1 cellular context compared by ENCODE assay signal in the genomic region with DNA sequence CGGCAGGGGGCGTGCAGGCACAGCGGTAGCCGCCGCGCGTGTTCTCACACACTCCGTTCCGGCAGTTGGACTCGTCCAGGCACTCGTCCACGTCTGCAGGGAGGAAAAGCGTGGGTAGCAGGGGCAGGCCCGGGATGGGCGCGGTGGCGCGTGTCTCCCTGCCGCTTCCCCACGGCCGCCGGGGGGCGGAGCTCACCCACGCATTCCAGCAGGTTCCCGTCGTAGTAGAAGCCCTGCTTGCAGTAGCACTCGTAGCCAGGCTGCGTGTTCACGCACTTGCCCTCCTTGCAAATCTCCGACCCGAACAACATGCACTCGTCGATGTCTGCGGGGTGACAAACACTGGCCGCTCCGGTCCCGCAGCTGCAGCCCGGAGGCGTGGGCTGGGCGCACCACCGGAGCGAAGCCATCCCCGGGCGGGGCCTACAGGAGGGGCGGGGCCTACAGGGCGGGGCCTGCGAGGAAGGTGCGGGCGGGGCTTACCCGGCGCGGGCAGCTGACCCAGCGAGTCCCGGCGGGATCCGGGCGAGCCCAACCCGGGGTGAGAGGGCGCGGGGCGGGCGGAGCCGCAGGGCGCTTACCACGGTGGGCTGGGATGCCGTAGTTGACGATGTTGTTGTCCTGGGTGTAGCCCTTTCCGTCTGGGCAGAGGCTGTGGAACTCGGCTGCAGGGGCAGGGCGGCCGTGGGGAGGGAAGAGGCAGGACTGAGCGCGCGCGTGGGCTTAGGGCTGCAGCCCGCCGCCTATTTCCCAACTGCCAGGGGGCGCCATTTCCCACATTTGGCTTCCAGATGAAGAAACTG.
TF ChIP-seq lines count a peak whose summit lies in the region.

No MANE protein-coding gene starts in this region.

TF ChIP-seq in H1, 55 proteins besides CTCF, POLR2A, EP300 and RAD21:
- TF ChIP-seq CREB1 (IDR thresholded peaks at IDR 0.05) (no peak; the same call in 1 of the 2 replicates), KDM1A (IDR thresholded peaks at IDR 0.05; ENCODE audit: borderline replicate concordance, low read length) (no peak; the same call in 1 of the 2 replicates), SIX5 (IDR thresholded peaks at IDR 0.05; ENCODE audit: low read depth, low read length) (no peak), RFX5 (IDR thresholded peaks at IDR 0.05; ENCODE audit: borderline replicate concordance, low read depth, low read length) (no peak), SRF (IDR thresholded peaks at IDR 0.05; ENCODE audit: low read depth, low read length) (no peak), ZNF274 (IDR thresholded peaks at IDR 0.05; ENCODE audit: borderline replicate concordance, extremely low read depth, low read length) (no peak), GTF2F1 (IDR thresholded peaks at IDR 0.05; ENCODE audit: borderline replicate concordance, low read depth, low read length) (peak; percentile 71; the same call in 1 of the 2 replicates), CHD2 (IDR thresholded peaks at IDR 0.05; ENCODE audit: low read length) (no peak), CHD1 (IDR thresholded peaks at IDR 0.05; ENCODE audit: low read depth, low read length) (no peak), TCF12 (IDR thresholded peaks at IDR 0.05; ENCODE audit: low read depth, low read length) (no peak), BRCA1 (IDR thresholded peaks at IDR 0.05; ENCODE audit: low read depth, low read length) (no peak), KDM5A (IDR thresholded peaks at IDR 0.05; ENCODE audit: low read length) (0 out of 2 replicates have a peak, but pooled peaks have one; percentile 38), POU5F1 (IDR thresholded peaks at IDR 0.05; ENCODE audit: low read depth, low read length) (no peak), JUN (IDR thresholded peaks at IDR 0.05; ENCODE audit: low read depth, low read length) (no peak), ATF2 (IDR thresholded peaks at IDR 0.05; ENCODE audit: low read length) (no peak), MAFK (IDR thresholded peaks at IDR 0.05; ENCODE audit: low read depth, low read length) (no peak), SIRT6 (IDR thresholded peaks at IDR 0.05; ENCODE audit: low read length) (no peak), HDAC2 (IDR thresholded peaks at IDR 0.05; ENCODE audit: borderline replicate concordance in 1 of 2, low read depth in 2 of 2, low read length in 2 of 2) (peak in 1 of 2 experiments; percentile 75; a peak in 1 of 4 replicates), NRF1 (IDR thresholded peaks at IDR 0.05; ENCODE audit: low read depth, low read length) (no peak), SUZ12 (IDR thresholded peaks at IDR 0.05; ENCODE audit: low read length) (no peak; the same call in 1 of the 2 replicates), BACH1 (IDR thresholded peaks at IDR 0.05; ENCODE audit: low read length) (peak; percentile 89), YY1 (IDR thresholded peaks at IDR 0.05; ENCODE audit: low read depth, low read length) (no peak), BCL11A (IDR thresholded peaks at IDR 0.05; ENCODE audit: low read depth in 2 of 2, low read length in 2 of 2) (no peak), HDAC6 (IDR thresholded peaks at IDR 0.05; ENCODE audit: low read depth, low read length) (no peak), SP1 (IDR thresholded peaks at IDR 0.05; ENCODE audit: low read depth, low read length) (no peak), TEAD4 (IDR thresholded peaks at IDR 0.05; ENCODE audit: low read depth, low read length) (peak; percentile 75), PHF8 (conservative IDR thresholded peaks at IDR 0.05; ENCODE audit: low read depth, low read length) (peak; percentile 73), TBP (IDR thresholded peaks at IDR 0.05; ENCODE audit: low read depth, low read length) (0 out of 2 replicates have a peak, but pooled peaks have one; percentile 33), FOSL1 (IDR thresholded peaks at IDR 0.05; ENCODE audit: insufficient read depth, low read depth, low read length) (no peak), RXRA (IDR thresholded peaks at IDR 0.05; ENCODE audit: insufficient read depth, low read depth, low read length) (no peak), POLR2AphosphoS5 (IDR thresholded peaks at IDR 0.05; ENCODE audit: low read depth, low read length) (peak; percentile 68; the same call in 1 of the 2 replicates), CEBPB (IDR thresholded peaks at IDR 0.05; ENCODE audit: low read depth, low read length) (peak; percentile 68), SP4 (IDR thresholded peaks at IDR 0.05; ENCODE audit: low read length) (no peak), SAP30 (IDR thresholded peaks at IDR 0.05; ENCODE audit: insufficient read depth, insufficient replicate concordance, low read length) (no peak), EZH2 (IDR thresholded peaks at IDR 0.05; ENCODE audit: low read depth, low read length, severe bottlenecking) (no peak), GABPA (IDR thresholded peaks at IDR 0.05; ENCODE audit: borderline replicate concordance, insufficient read depth, low read length) (no peak), NANOG (IDR thresholded peaks at IDR 0.05; ENCODE audit: insufficient read depth, low read depth, low read length, poor library complexity, severe bottlenecking) (no peak), SP2 (IDR thresholded peaks at IDR 0.05; ENCODE audit: low read length) (no peak), KDM4A (IDR thresholded peaks at IDR 0.05; ENCODE audit: low read depth, low read length, severe bottlenecking) (peak; percentile 77), EGR1 (IDR thresholded peaks at IDR 0.05; ENCODE audit: borderline replicate concordance, low read depth, low read length) (no peak), CBX5 (IDR thresholded peaks at IDR 0.05; ENCODE audit: low read depth, low read length) (no peak), TAF7 (optimal IDR thresholded peaks at IDR 0.05; ENCODE audit: borderline replicate concordance, low read depth, low read length) (no peak), RBBP5 (IDR thresholded peaks at IDR 0.05; ENCODE audit: borderline replicate concordance, low read depth, low read length) (no peak), ASH2L (IDR thresholded peaks at IDR 0.05; ENCODE audit: low read length) (peak; percentile 14), JUND (IDR thresholded peaks at IDR 0.05; ENCODE audit: low read length) (no peak), CBX8 (IDR thresholded peaks at IDR 0.05; ENCODE audit: borderline replicate concordance, low read depth, low read length) (no peak), TAF1 (IDR thresholded peaks at IDR 0.05; ENCODE audit: low read depth, low read length) (no peak), SIN3A (conservative IDR thresholded peaks at IDR 0.05 in 1 of 2, IDR thresholded peaks at IDR 0.05 in 1 of 2; ENCODE audit: low read depth in 1 of 2, low read length in 2 of 2) (0 out of 4 replicates have a peak, but pooled peaks of 1 of the 2 experiments have one; percentile 51), CTBP2 (IDR thresholded peaks at IDR 0.05; ENCODE audit: borderline replicate concordance, insufficient read depth, insufficient read length, low read length) (no peak), RNF2 (IDR thresholded peaks at IDR 0.05; ENCODE audit: borderline replicate concordance, low read depth, low read length, missing control alignments, poor library complexity, severe bottlenecking) (no peak)
- TF ChIP-seq, protein P1, sequence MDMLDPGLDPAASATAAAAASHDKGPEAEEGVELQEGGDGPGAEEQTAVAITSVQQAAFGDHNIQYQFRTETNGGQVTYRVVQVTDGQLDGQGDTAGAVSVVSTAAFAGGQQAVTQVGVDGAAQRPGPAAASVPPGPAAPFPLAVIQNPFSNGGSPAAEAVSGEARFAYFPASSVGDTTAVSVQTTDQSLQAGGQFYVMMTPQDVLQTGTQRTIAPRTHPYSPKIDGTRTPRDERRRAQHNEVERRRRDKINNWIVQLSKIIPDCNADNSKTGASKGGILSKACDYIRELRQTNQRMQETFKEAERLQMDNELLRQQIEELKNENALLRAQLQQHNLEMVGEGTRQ (IDR thresholded peaks at IDR 0.05; ENCODE audit: low read length), result peak; percentile 46; the same call in 1 of the 2 replicates
- TF ChIP-seq, protein P2, sequence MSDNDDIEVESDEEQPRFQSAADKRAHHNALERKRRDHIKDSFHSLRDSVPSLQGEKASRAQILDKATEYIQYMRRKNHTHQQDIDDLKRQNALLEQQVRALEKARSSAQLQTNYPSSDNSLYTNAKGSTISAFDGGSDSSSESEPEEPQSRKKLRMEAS (IDR thresholded peaks at IDR 0.05), result peak; percentile 63
- TF ChIP-seq, protein P3, sequence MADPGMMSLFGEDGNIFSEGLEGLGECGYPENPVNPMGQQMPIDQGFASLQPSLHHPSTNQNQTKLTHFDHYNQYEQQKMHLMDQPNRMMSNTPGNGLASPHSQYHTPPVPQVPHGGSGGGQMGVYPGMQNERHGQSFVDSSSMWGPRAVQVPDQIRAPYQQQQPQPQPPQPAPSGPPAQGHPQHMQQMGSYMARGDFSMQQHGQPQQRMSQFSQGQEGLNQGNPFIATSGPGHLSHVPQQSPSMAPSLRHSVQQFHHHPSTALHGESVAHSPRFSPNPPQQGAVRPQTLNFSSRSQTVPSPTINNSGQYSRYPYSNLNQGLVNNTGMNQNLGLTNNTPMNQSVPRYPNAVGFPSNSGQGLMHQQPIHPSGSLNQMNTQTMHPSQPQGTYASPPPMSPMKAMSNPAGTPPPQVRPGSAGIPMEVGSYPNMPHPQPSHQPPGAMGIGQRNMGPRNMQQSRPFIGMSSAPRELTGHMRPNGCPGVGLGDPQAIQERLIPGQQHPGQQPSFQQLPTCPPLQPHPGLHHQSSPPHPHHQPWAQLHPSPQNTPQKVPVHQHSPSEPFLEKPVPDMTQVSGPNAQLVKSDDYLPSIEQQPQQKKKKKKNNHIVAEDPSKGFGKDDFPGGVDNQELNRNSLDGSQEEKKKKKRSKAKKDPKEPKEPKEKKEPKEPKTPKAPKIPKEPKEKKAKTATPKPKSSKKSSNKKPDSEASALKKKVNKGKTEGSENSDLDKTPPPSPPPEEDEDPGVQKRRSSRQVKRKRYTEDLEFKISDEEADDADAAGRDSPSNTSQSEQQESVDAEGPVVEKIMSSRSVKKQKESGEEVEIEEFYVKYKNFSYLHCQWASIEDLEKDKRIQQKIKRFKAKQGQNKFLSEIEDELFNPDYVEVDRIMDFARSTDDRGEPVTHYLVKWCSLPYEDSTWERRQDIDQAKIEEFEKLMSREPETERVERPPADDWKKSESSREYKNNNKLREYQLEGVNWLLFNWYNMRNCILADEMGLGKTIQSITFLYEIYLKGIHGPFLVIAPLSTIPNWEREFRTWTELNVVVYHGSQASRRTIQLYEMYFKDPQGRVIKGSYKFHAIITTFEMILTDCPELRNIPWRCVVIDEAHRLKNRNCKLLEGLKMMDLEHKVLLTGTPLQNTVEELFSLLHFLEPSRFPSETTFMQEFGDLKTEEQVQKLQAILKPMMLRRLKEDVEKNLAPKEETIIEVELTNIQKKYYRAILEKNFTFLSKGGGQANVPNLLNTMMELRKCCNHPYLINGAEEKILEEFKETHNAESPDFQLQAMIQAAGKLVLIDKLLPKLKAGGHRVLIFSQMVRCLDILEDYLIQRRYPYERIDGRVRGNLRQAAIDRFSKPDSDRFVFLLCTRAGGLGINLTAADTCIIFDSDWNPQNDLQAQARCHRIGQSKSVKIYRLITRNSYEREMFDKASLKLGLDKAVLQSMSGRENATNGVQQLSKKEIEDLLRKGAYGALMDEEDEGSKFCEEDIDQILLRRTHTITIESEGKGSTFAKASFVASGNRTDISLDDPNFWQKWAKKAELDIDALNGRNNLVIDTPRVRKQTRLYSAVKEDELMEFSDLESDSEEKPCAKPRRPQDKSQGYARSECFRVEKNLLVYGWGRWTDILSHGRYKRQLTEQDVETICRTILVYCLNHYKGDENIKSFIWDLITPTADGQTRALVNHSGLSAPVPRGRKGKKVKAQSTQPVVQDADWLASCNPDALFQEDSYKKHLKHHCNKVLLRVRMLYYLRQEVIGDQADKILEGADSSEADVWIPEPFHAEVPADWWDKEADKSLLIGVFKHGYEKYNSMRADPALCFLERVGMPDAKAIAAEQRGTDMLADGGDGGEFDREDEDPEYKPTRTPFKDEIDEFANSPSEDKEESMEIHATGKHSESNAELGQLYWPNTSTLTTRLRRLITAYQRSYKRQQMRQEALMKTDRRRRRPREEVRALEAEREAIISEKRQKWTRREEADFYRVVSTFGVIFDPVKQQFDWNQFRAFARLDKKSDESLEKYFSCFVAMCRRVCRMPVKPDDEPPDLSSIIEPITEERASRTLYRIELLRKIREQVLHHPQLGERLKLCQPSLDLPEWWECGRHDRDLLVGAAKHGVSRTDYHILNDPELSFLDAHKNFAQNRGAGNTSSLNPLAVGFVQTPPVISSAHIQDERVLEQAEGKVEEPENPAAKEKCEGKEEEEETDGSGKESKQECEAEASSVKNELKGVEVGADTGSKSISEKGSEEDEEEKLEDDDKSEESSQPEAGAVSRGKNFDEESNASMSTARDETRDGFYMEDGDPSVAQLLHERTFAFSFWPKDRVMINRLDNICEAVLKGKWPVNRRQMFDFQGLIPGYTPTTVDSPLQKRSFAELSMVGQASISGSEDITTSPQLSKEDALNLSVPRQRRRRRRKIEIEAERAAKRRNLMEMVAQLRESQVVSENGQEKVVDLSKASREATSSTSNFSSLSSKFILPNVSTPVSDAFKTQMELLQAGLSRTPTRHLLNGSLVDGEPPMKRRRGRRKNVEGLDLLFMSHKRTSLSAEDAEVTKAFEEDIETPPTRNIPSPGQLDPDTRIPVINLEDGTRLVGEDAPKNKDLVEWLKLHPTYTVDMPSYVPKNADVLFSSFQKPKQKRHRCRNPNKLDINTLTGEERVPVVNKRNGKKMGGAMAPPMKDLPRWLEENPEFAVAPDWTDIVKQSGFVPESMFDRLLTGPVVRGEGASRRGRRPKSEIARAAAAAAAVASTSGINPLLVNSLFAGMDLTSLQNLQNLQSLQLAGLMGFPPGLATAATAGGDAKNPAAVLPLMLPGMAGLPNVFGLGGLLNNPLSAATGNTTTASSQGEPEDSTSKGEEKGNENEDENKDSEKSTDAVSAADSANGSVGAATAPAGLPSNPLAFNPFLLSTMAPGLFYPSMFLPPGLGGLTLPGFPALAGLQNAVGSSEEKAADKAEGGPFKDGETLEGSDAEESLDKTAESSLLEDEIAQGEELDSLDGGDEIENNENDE (IDR thresholded peaks at IDR 0.05; ENCODE audit: insufficient replicate concordance, low read length), result no peak
- TF ChIP-seq, protein P4, sequence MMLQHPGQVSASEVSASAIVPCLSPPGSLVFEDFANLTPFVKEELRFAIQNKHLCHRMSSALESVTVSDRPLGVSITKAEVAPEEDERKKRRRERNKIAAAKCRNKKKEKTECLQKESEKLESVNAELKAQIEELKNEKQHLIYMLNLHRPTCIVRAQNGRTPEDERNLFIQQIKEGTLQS (IDR thresholded peaks at IDR 0.05; ENCODE audit: insufficient read depth, low read depth, low read length), result no peak
- TF ChIP-seq, protein P5, sequence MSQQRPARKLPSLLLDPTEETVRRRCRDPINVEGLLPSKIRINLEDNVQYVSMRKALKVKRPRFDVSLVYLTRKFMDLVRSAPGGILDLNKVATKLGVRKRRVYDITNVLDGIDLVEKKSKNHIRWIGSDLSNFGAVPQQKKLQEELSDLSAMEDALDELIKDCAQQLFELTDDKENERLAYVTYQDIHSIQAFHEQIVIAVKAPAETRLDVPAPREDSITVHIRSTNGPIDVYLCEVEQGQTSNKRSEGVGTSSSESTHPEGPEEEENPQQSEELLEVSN (IDR thresholded peaks at IDR 0.05), result no peak; the same call in 1 of the 2 replicates
